In the genomic region with DNA sequence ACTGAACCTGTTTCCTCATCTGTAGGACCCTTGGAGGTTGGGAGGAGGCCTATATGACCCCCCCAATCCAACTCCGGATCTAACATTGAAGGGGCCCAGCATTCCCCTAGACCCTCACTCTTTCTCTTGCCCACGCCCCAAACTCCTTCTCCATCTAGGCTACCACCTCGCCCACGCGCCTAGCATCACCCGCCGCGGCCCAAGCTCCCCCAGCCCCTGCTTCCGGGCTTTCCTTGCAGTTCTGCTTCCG, we compare ENCODE assay signal across 8 cellular contexts. TPM values are rescaled to one million over a fixed set of nuclear protein-coding genes. Genes with fewer than 3 reads are reported as not detected.
A peak's percentile ranks its signal among the peaks of the same experiment; 100 is the strongest.
DNase-seq lines count a peak whose midpoint lies in the region; ATAC-seq, FAIRE-seq and TF ChIP-seq lines count a peak whose summit lies in the region.

No MANE protein-coding gene starts in this region.

- peak overlapping the region; percentile 91 for H3K27ac Mint-ChIP-seq in activated naive CD4-positive, alpha-beta T cell treated with anti-CD3 and anti-CD28 coated beads for 36 hours

- peak overlapping the region; percentile 92 for H3K4me3 Mint-ChIP-seq in activated naive CD4-positive, alpha-beta T cell treated with anti-CD3 and anti-CD28 coated beads for 36 hours

- H3K9me3 ChIP-seq in HUES48 (ENCODE audit: control insufficient read depth, insufficient read depth, low read length), result peaks cover 8% of the 10 kb centered on the region
- H3K9me3 ChIP-seq in iPS-18a (ENCODE audit: control insufficient read depth, low read depth, low read length), result no peaks in the 10 kb centered on the region

- H3K4me1 ChIP-seq in HUES48 (ENCODE audit: control insufficient read depth, insufficient read depth, low read length), result peaks cover 3% of the 10 kb centered on the region
- H3K4me1 ChIP-seq in iPS-18a (ENCODE audit: control insufficient read depth, low read depth, low read length), result peaks cover 4% of the 10 kb centered on the region

- H3K27me3 ChIP-seq in GM06990 (replicated peaks; ENCODE audit: control insufficient read depth, insufficient read depth, low read length) (no peaks in the 10 kb centered on the region), HUES48 (ENCODE audit: control insufficient read depth, insufficient read depth, low read length) (no peaks in the 10 kb centered on the region), iPS-18a (ENCODE audit: control insufficient read depth, insufficient read depth, low read length) (no peaks in the 10 kb centered on the region)

- DNase-seq in GM06990 (ENCODE audit: extremely low read depth, insufficient read length), result no peak
- DNase-seq in activated naive CD4-positive, alpha-beta T cell treated with anti-CD3 and anti-CD28 coated beads for 36 hours, result peak; percentile 79
- peak; percentile 68 for DNase-seq in stimulated activated CD4-positive, alpha-beta T cell treated with anti-CD3 and anti-CD28 coated beads, Interleukin-1b, Interleukin-23, amount 100 ng/mL, for 48 hours
- no peak for DNase-seq in GM12892 (ENCODE audit: insufficient read length)

- TF ChIP-seq POLR2A in GM12892 (IDR thresholded peaks at IDR 0.05; ENCODE audit: low read depth, low read length), result no peak

- H3K27me3 Mint-ChIP-seq in activated naive CD4-positive, alpha-beta T cell treated with anti-CD3 and anti-CD28 coated beads for 36 hours (ENCODE audit: low read depth), result no peaks in the 10 kb centered on the region

- H3K36me3 Mint-ChIP-seq in activated naive CD4-positive, alpha-beta T cell treated with anti-CD3 and anti-CD28 coated beads for 36 hours (ENCODE audit: low read depth), result peaks cover 2% of the 10 kb centered on the region

- no peaks in the 10 kb centered on the region for H3K36me3 ChIP-seq in GM06990 (ENCODE audit: control insufficient read depth, insufficient read depth, low read length)
- H3K36me3 ChIP-seq in HUES48 (ENCODE audit: control insufficient read depth, insufficient read depth, low read length), result no peaks in the 10 kb centered on the region
- H3K36me3 ChIP-seq in iPS-18a (ENCODE audit: control insufficient read depth, low read depth, low read length), result no peaks in the 10 kb centered on the region

- no peak for ATAC-seq in GM18867 (IDR thresholded peaks at IDR 0.05; ENCODE audit: unreplicated experiment)
- no peak for ATAC-seq in HG02588 (IDR thresholded peaks at IDR 0.05; ENCODE audit: unreplicated experiment)

- H3K9ac ChIP-seq in HUES48 (ENCODE audit: low read depth, low read length) (peak overlapping the region; percentile 87), iPS-18a (ENCODE audit: low read length) (peak overlapping the region; percentile 71)

- FAIRE-seq in GM12892 (lab: Jason Lieb, UNC), result no peak

- no peaks in the 10 kb centered on the region for H3K9me3 Mint-ChIP-seq in activated naive CD4-positive, alpha-beta T cell treated with anti-CD3 and anti-CD28 coated beads for 36 hours

- H3K4me1 Mint-ChIP-seq in activated naive CD4-positive, alpha-beta T cell treated with anti-CD3 and anti-CD28 coated beads for 36 hours (ENCODE audit: low read depth), result peaks cover 35% of the 10 kb centered on the region

- peak overlapping the region; percentile 90 for H3K4me3 ChIP-seq in GM06990 (replicated peaks; ENCODE audit: low read depth, low read length)
- peak overlapping the region; percentile 98 for H3K4me3 ChIP-seq in HUES48 (ENCODE audit: low read depth, low read length)
- peak overlapping the region; percentile 72 for H3K4me3 ChIP-seq in iPS-18a (ENCODE audit: low read length)

- H3K27ac ChIP-seq in HUES48 (ENCODE audit: low read depth, low read length) (peak overlapping the region; percentile 99), iPS-18a (ENCODE audit: low read length) (peak overlapping the region; percentile 61)

- CTCF ChIA-PET in activated naive CD4-positive, alpha-beta T cell treated with anti-CD3 and anti-CD28 coated beads for 36 hours (lab: Charles Lee), result interaction anchor here (0.7 to 2.8 kb wide), 10 partner anchors 32 to 376 kb away, joined by 3 to 21 read pairs (median 6); a partner anchor contains a TSS

- intact Hi-C loops in activated naive CD4-positive, alpha-beta T cell treated with anti-CD3 and anti-CD28 coated beads for 36 hours (cut with micrococcal nuclease), result loop anchor here (1.0 to 2.0 kb wide), 7 partner anchors 54 to 338 kb away; a partner anchor contains a TSS

- no peak for TF ChIP-seq CTCF in GM06990 (IDR thresholded peaks at IDR 0.05; ENCODE audit: insufficient read depth, low read length, poor library complexity, severe bottlenecking)

RNA-seq across cellular contexts. Expression of a gene that starts 0.5 kb away (rescaled TPM):
- total RNA-seq in activated naive CD4-positive, alpha-beta T cell treated with anti-CD3 and anti-CD28 coated beads for 36 hours, result 10 to 100 TPM; 32.6 to 33.6 TPM
- polyA plus RNA-seq in GM12892 (2012; ENCODE audit: missing spikeins), result 40.3 TPM

RNA-seq across cellular contexts. Expression of a gene that starts 54.7 kb away (rescaled TPM):
- total RNA-seq in activated naive CD4-positive, alpha-beta T cell treated with anti-CD3 and anti-CD28 coated beads for 36 hours, result 10 to 100 TPM; 47.5 to 48.3 TPM
- 83.6 TPM for polyA plus RNA-seq in GM12892 (2012; ENCODE audit: missing spikeins)

Comparison
In these comparisons a context has a peak if more than half of its experiments do, and no peak if none do; other contexts are left out.
1. DNase-seq: peak in activated naive CD4-positive, alpha-beta T cell treated with anti-CD3 and anti-CD28 coated beads for 36 hours (single experiment) and stimulated activated CD4-positive, alpha-beta T cell treated with anti-CD3 and anti-CD28 coated beads, Interleukin-1b, Interleukin-23, amount 100 ng/mL, for 48 hours (single experiment); none in GM06990 (single experiment) and GM12892 (single experiment).
2. Peak in every context shown above with its lines, with median percentiles within 50 percentile points of each other: H3K4me3 ChIP-seq.